In the genomic region with DNA sequence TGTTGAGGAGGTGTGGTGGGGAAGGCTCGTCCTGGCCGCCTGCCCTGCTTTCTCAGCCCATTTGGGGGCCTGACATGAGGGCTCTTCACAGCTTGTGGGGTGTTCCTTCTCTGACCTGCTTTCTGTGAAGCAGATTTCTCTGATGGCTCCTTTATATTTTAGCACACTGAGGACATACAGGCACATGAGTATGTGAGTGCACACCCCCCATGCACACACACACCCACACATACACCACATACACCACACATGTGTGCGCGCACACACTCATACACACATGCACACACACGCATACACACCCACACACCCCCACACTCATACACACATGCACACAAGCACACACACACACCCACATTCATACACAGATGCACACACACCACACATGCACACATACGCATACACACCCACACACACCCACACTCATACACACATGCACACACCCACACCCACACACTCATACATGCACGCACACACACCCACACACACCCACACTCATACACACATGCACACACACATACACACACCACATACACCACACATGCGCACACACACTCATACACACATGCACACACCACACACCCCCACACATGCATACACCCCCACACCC, we compare ENCODE assay signal across 26 cellular contexts.
DNase-seq lines count a peak whose midpoint lies in the region; ATAC-seq and TF ChIP-seq lines count a peak whose summit lies in the region.
"Had no signal": no experiment of that assay in that cellular context is flagged by ENCODE, and none has a peak within 500 bp of the region (broad histone marks: within the 10 kb centered on the region; RNA-seq: fewer than 3 reads in every experiment).

No MANE protein-coding gene starts in this region.

- no peak overlapping the region for H3K4me3 Mint-ChIP-seq in nephron progenitor cell
- H3K4me3 Mint-ChIP-seq: activated CD8-positive, alpha-beta memory T cell treated with anti-CD3 and anti-CD28 coated beads, Interleukin-2, amount 10 ng/mL, durations not matched to agents 7 days and 5 days; activated T-cell treated with anti-CD3 and anti-CD28 coated beads, Interleukin-2, amount 50 U/mL, for 4 hours; memory B cell had no signal

- H3K27ac Mint-ChIP-seq in nephron progenitor cell: peak overlapping the region; percentile 17
- H3K27ac Mint-ChIP-seq: activated CD8-positive, alpha-beta memory T cell treated with anti-CD3 and anti-CD28 coated beads, Interleukin-2, amount 10 ng/mL, durations not matched to agents 7 days and 5 days; memory B cell; progenitor cell of endocrine pancreas had no signal

- H3K9me3 Mint-ChIP-seq in nephron progenitor cell: peaks cover 3% of the 10 kb centered on the region
- H3K9me3 Mint-ChIP-seq: activated T-cell treated with anti-CD3 and anti-CD28 coated beads, Interleukin-2, amount 50 U/mL, for 4 hours had no signal

- no peaks in the 10 kb centered on the region for H3K27me3 Mint-ChIP-seq in nephron progenitor cell (ENCODE audit: low read depth, poor library complexity)
- H3K27me3 Mint-ChIP-seq: activated CD8-positive, alpha-beta memory T cell treated with anti-CD3 and anti-CD28 coated beads, Interleukin-2, amount 10 ng/mL, durations not matched to agents 7 days and 5 days; progenitor cell of endocrine pancreas had no signal

- H3K36me3 Mint-ChIP-seq in nephron progenitor cell (ENCODE audit: low read depth): peaks cover 14% of the 10 kb centered on the region
- H3K36me3 Mint-ChIP-seq: activated CD8-positive, alpha-beta memory T cell treated with anti-CD3 and anti-CD28 coated beads, Interleukin-2, amount 10 ng/mL, durations not matched to agents 7 days and 5 days; memory B cell had no signal

- H3K4me1 Mint-ChIP-seq in nephron progenitor cell: no peaks in the 10 kb centered on the region
- H3K4me1 Mint-ChIP-seq: activated CD8-positive, alpha-beta memory T cell treated with anti-CD3 and anti-CD28 coated beads, Interleukin-2, amount 10 ng/mL, durations not matched to agents 7 days and 5 days; memory B cell had no signal

- no peak for ATAC-seq in HG03571 (IDR thresholded peaks at IDR 0.05; ENCODE audit: unreplicated experiment)
- no peak for ATAC-seq in stimulated activated naive CD8-positive, alpha-beta T cell treated with anti-CD3 and anti-CD28 coated beads, Interleukin-15, Interleukin-2, amounts not matched to agents 100 U/mL and 50 U/mL, for 24 hours
- ATAC-seq: activated CD8-positive, alpha-beta memory T cell treated with anti-CD3 and anti-CD28 coated beads, Interleukin-2, amount 10 ng/mL, durations not matched to agents 7 days and 5 days; activated T-cell treated with anti-CD3 and anti-CD28 coated beads, Interleukin-2, amount 50 U/mL, for 4 hours; body of pancreas; left lobe of liver; sciatic nerve had no signal

- DNase-seq in GM03348 (ENCODE audit: low spot score) (peak; percentile 42), RPMI7951 (ENCODE audit: low read depth) (peak; percentile 38), choroid plexus epithelial cell (ENCODE audit: low read depth) (peak; percentile 47), nephron progenitor cell (no peak), glomerular visceral epithelial cell (ENCODE audit: extremely low spot score) (no peak)
- no peak for DNase-seq in stimulated activated naive CD8-positive, alpha-beta T cell treated with anti-CD3 and anti-CD28 coated beads, Interleukin-15, Interleukin-2, amounts not matched to agents 100 U/mL and 50 U/mL, for 24 hours
- DNase-seq in NK-92 treated with Interleukin-12 subunit alpha and Interleukin-12 subunit beta, amount 100 ng/mL, for 24 hours (lab: John Stamatoyannopoulos, UW): no peak
- DNase-seq: ACHN; activated CD4-positive, alpha-beta T cell treated with anti-CD3 and anti-CD28 coated beads, Interleukin-2, amount 50 U/mL, for 4 hours; activated CD8-positive, alpha-beta memory T cell treated with anti-CD3 and anti-CD28 coated beads, Interleukin-2, amount 10 ng/mL, durations not matched to agents 7 days and 5 days; activated gamma-delta T cell; activated T-cell treated with anti-CD3 and anti-CD28 coated beads, Interleukin-2, amount 50 U/mL, for 4 hours; body of pancreas; KBM-7; MG63; NCI-H1105; NCI-H187 treated with DMSO at 0.1 percent for 48 hours; OCI-M1; SK-N-SH; stimulated activated CD4-positive, alpha-beta T cell treated with anti-CD3 and anti-CD28 coated beads, Interleukin-4, amount 100 ng/mL, for 1 hour had no signal

- TF ChIP-seq CTCF in choroid plexus epithelial cell (conservative IDR thresholded peaks at IDR 0.05; ENCODE audit: low read depth, low read length) (no peak), nephron progenitor cell (IDR thresholded peaks at IDR 0.05) (no peak)

- no peak overlapping the region for H3K4me3 ChIP-seq in choroid plexus epithelial cell (ENCODE audit: low read depth, low read length)
- H3K4me3 ChIP-seq: body of pancreas, MG63, tibial nerve had no signal

Comparison
In these comparisons a context has a peak if more than half of its experiments do, and no peak if none do; other contexts are left out.
1. DNase-seq: peak in GM03348 (single experiment), RPMI7951 (single experiment) and choroid plexus epithelial cell (single experiment); none in nephron progenitor cell (single experiment), stimulated activated naive CD8-positive, alpha-beta T cell treated with anti-CD3 and anti-CD28 coated beads, Interleukin-15, Interleukin-2, amounts not matched to agents 100 U/mL and 50 U/mL, for 24 hours (single experiment), glomerular visceral epithelial cell (single experiment) and NK-92 treated with Interleukin-12 subunit alpha and Interleukin-12 subunit beta, amount 100 ng/mL, for 24 hours (single experiment).